Comparison of ENCODE assay signal across 25 cellular contexts in genomic region chr2:28362991-28363521, GRCh38. TPM values are rescaled to one million over a fixed set of nuclear protein-coding genes. Genes with fewer than 3 reads are reported as not detected.
DNase-seq lines count a peak whose midpoint lies in the region; TF ChIP-seq lines count a peak whose summit lies in the region.
"Had no signal": no experiment of that assay in that cellular context is flagged by ENCODE, and none has a peak within 500 bp of the region (broad histone marks: within the 10 kb centered on the region; RNA-seq: fewer than 3 reads in every experiment).

No MANE protein-coding gene starts in this region.

- no peak overlapping the region for H3K4me3 ChIP-seq in SK-N-MC
- H3K4me3 ChIP-seq in osteoblast (ENCODE audit: insufficient read depth, low read length) = no peak overlapping the region
- H3K4me3 ChIP-seq in effector memory CD4-positive, alpha-beta T cell (ENCODE audit: insufficient read depth, low read depth, low read length, poor library complexity, severe bottlenecking) = no peak overlapping the region
- H3K4me3 ChIP-seq: breast epithelium, coronary artery, esophagus squamous epithelium, gastrocnemius medialis, hepatocyte, left lung had no signal

- H3K9ac ChIP-seq in SK-N-MC (ENCODE audit: insufficient read length) = peak overlapping the region; percentile 32

- H3K27ac ChIP-seq in SK-N-MC (no peak overlapping the region), osteoblast (ENCODE audit: low read depth, low read length) (no peak overlapping the region)
- no peak overlapping the region for H3K27ac ChIP-seq in effector memory CD4-positive, alpha-beta T cell (ENCODE audit: insufficient read depth, low read length, poor library complexity, severe bottlenecking)
- H3K27ac ChIP-seq: breast epithelium, coronary artery, esophagus squamous epithelium, gastrocnemius medialis, hepatocyte, left lung had no signal

- no peaks in the 10 kb centered on the region for H3K27me3 ChIP-seq in osteoblast (ENCODE audit: insufficient read depth, low read length)
- no peaks in the 10 kb centered on the region for H3K27me3 ChIP-seq in effector memory CD4-positive, alpha-beta T cell (replicated peaks; ENCODE audit: control insufficient read depth, insufficient read depth, low read length, poor library complexity, severe bottlenecking)
- H3K27me3 ChIP-seq: breast epithelium, esophagus squamous epithelium, gastrocnemius medialis, hepatocyte, left lung had no signal

- H3K4me2 ChIP-seq in osteoblast (ENCODE audit: insufficient read depth, low read length) = no peak overlapping the region
- H3K4me2 ChIP-seq: hepatocyte had no signal

- H3K27ac Mint-ChIP-seq in immature natural killer cell = peak overlapping the region in 4 of 6 donors; percentile 87 to 100 (median 97)
- H3K27ac Mint-ChIP-seq: activated naive CD4-positive, alpha-beta T cell treated with anti-CD3 and anti-CD28 coated beads for 36 hours had no signal

- H3K4me3 Mint-ChIP-seq in immature natural killer cell = no peak overlapping the region
- H3K4me3 Mint-ChIP-seq: activated naive CD4-positive, alpha-beta T cell treated with anti-CD3 and anti-CD28 coated beads for 36 hours; CD4-positive, alpha-beta T cell; IgD-negative memory B cell; stimulated activated naive B cell treated with anti-CD40 and anti-IgM and Interleukin-4, amounts not matched to agents 10 μg/mL and 1 μg/mL and 100 μg/mL, for 72 hours had no signal

- no peak for TF ChIP-seq CTCF in osteoblast (IDR thresholded peaks at IDR 0.05; ENCODE audit: extremely low read depth, low read depth, low read length)

- H3K9me3 ChIP-seq in SK-N-MC (ENCODE audit: low read depth, low read length) (no peaks in the 10 kb centered on the region), osteoblast (ENCODE audit: low read depth, low read length) (no peaks in the 10 kb centered on the region)
- no peaks in the 10 kb centered on the region for H3K9me3 ChIP-seq in effector memory CD4-positive, alpha-beta T cell (ENCODE audit: control insufficient read depth, low read length)
- H3K9me3 ChIP-seq: breast epithelium, esophagus squamous epithelium, gastrocnemius medialis, left lung had no signal

- no peak overlapping the region for H2AFZ ChIP-seq in osteoblast (ENCODE audit: low read length)
- H2AFZ ChIP-seq: hepatocyte had no signal

- H3K9me3 Mint-ChIP-seq in immature natural killer cell = peaks cover 0 to 4% (median 0%) of the 10 kb centered on the region in 6 donors
- H3K9me3 Mint-ChIP-seq: activated naive CD4-positive, alpha-beta T cell treated with anti-CD3 and anti-CD28 coated beads for 36 hours; CD4-positive, alpha-beta T cell; stimulated activated naive B cell treated with anti-CD40 and anti-IgM and Interleukin-4, amounts not matched to agents 10 μg/mL and 1 μg/mL and 100 μg/mL, for 72 hours had no signal

- H3K36me3 ChIP-seq in SK-N-MC (ENCODE audit: insufficient read depth, low read length) (no peaks in the 10 kb centered on the region), osteoblast (ENCODE audit: insufficient read depth, low read length) (no peaks in the 10 kb centered on the region)
- no peaks in the 10 kb centered on the region for H3K36me3 ChIP-seq in effector memory CD4-positive, alpha-beta T cell (ENCODE audit: control insufficient read depth, insufficient read depth, low read length)
- H3K36me3 ChIP-seq: breast epithelium, esophagus squamous epithelium, gastrocnemius medialis, left lung had no signal

- no peaks in the 10 kb centered on the region for H4K20me1 ChIP-seq in osteoblast (ENCODE audit: insufficient read depth, low read length)

- peaks cover 27% of the 10 kb centered on the region for H3K4me1 ChIP-seq in osteoblast (ENCODE audit: insufficient read depth, low read length)
- H3K4me1 ChIP-seq in effector memory CD4-positive, alpha-beta T cell (ENCODE audit: control insufficient read depth, insufficient read depth, low read length, poor library complexity, severe bottlenecking) = peaks cover 72% of the 10 kb centered on the region
- H3K4me1 ChIP-seq: breast epithelium had no signal

- peak; percentile 79 for DNase-seq in ELF-1 (ENCODE audit: low read depth, low spot score)
- no peak for DNase-seq in SK-N-MC (ENCODE audit: low read depth, low spot score)
- no peak for DNase-seq in immature natural killer cell
- DNase-seq in osteoblast (ENCODE audit: insufficient read length, low spot score, missing footprints) = peak; percentile 72
- no peak for DNase-seq in NCI-H526 treated with DMSO at 0.1 percent for 48 hours (lab: John Stamatoyannopoulos, UW)
- DNase-seq in effector memory CD4-positive, alpha-beta T cell = no peak
- no peak for DNase-seq in foreskin melanocyte
- DNase-seq: activated CD4-positive, CD25-positive, alpha-beta regulatory T cell; activated naive CD4-positive, alpha-beta T cell treated with anti-CD3 and anti-CD28 coated beads for 36 hours; CD4-positive, alpha-beta T cell; esophagus squamous epithelium; gastrocnemius medialis; GOT3; left lung; NCI-H1092 treated with DMSO at 0.1 percent for 48 hours; NCI-H187 treated with DMSO at 0.1 percent for 48 hours; NCI-H2171 treated with DMSO at 0.1 percent for 48 hours; NCI-H69; SHP77 treated with DMSO at 0.1 percent for 48 hours; stimulated activated CD4-positive, alpha-beta T cell treated with anti-CD3 and anti-CD28 coated beads, Interleukin-4, amount 100 ng/mL, for 24 hours; stimulated activated naive B cell treated with anti-CD40 and anti-IgM and Interleukin-4, amounts not matched to agents 10 μg/mL and 1 μg/mL and 100 μg/mL, for 72 hours had no signal

- no peaks in the 10 kb centered on the region for H3K36me3 Mint-ChIP-seq in immature natural killer cell
- H3K36me3 Mint-ChIP-seq: IgD-negative memory B cell; stimulated activated naive B cell treated with anti-CD40 and anti-IgM and Interleukin-4, amounts not matched to agents 10 μg/mL and 1 μg/mL and 100 μg/mL, for 72 hours had no signal

- no peaks in the 10 kb centered on the region for H3K79me2 ChIP-seq in osteoblast (ENCODE audit: insufficient read depth, low read length)
- H3K79me2 ChIP-seq: hepatocyte had no signal

- H3K27me3 Mint-ChIP-seq in immature natural killer cell (ENCODE audit: low read depth in 3 of 3) = peaks cover 16 to 38% (median 19%) of the 10 kb centered on the region in 3 donors

- peaks cover 93 to 100% of the 10 kb centered on the region in 2 donors for H3K4me1 Mint-ChIP-seq in immature natural killer cell

RNA-seq across cellular contexts. Expression of gene FOSL2, which starts 29.6 kb away (rescaled TPM):
- 10 to 100 TPM; 27.2 to 54.3 (median 28.7) TPM for polyA plus RNA-seq in immature natural killer cell
- 64.5 and 86.9 TPM in 2 replicates for total RNA-seq in osteoblast

Comparison
In these comparisons a context has a peak if more than half of its experiments do, and no peak if none do; other contexts are left out.
1. DNase-seq: peak in ELF-1 (single experiment) and osteoblast (single experiment); none in SK-N-MC (single experiment), immature natural killer cell (0 of 3), NCI-H526 treated with DMSO at 0.1 percent for 48 hours (single experiment), effector memory CD4-positive, alpha-beta T cell (0 of 3) and foreskin melanocyte (single experiment).